ENCODE assay signal across 18 cellular contexts in the genomic region with DNA sequence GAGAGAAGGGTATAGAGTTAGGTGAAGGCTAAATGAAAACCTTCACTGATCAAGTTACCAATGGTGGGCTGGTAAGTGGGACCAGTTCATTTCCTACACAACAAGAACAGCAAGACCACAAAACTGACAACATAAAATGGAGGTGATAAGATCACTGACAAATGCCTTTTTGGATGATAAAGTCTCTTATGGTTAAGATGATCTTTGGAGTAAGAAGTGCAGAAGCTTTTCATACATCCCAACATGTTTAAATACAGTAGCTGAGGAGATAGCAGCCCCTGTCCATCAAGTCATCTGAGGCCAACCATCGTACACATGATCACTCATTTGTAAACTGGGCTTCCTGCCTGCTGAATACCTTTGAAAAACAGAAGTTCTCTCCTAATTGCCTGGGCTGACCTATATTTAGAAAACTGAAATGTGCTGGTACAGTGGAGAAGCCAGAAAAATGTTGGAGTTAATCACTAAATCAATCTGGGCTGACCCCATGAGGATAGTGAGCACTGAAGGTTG.
DNase-seq lines count a peak whose midpoint lies in the region; ATAC-seq, FAIRE-seq and TF ChIP-seq lines count a peak whose summit lies in the region.
"Had no signal": no experiment of that assay in that cellular context is flagged by ENCODE, and none has a peak within 500 bp of the region (broad histone marks: within the 10 kb centered on the region; RNA-seq: fewer than 3 reads in every experiment).

No MANE protein-coding gene starts in this region.

- H3K4me1 ChIP-seq in HAP-1: no peaks in the 10 kb centered on the region

- H3K27me3 ChIP-seq in HAP-1 (ENCODE audit: low read depth): no peaks in the 10 kb centered on the region
- H3K27me3 ChIP-seq: BE2C had no signal

- no peaks in the 10 kb centered on the region for H3K9me3 Mint-ChIP-seq in stimulated activated naive B cell treated with anti-CD40 and anti-IgM and Interleukin-4, amounts not matched to agents 10 μg/mL and 1 μg/mL and 100 μg/mL, for 72 hours
- H3K9me3 Mint-ChIP-seq: HFFc6 had no signal

- H3K36me3 Mint-ChIP-seq in stimulated activated naive B cell treated with anti-CD40 and anti-IgM and Interleukin-4, amounts not matched to agents 10 μg/mL and 1 μg/mL and 100 μg/mL, for 72 hours: no peaks in the 10 kb centered on the region

- no peak overlapping the region for H3K4me3 ChIP-seq in HAP-1
- H3K4me3 ChIP-seq: K562 had no signal

- peaks cover 3 to 9% of the 10 kb centered on the region in 2 donors for H3K4me1 Mint-ChIP-seq in stimulated activated naive B cell treated with anti-CD40 and anti-IgM and Interleukin-4, amounts not matched to agents 10 μg/mL and 1 μg/mL and 100 μg/mL, for 72 hours

- FAIRE-seq in GM12892 (lab: Jason Lieb, UNC): peak; percentile 9
- FAIRE-seq: A204.1, GM12891, H1, K562 had no signal

- in situ Hi-C loops in HAP-1 (cut with MboI; ENCODE audit: low sequenced_read_pairs): no loop called here

- H3K27me3 Mint-ChIP-seq in stimulated activated naive B cell treated with anti-CD40 and anti-IgM and Interleukin-4, amounts not matched to agents 10 μg/mL and 1 μg/mL and 100 μg/mL, for 72 hours: no peaks in the 10 kb centered on the region

- no peak for DNase-seq in GM12892 (ENCODE audit: insufficient read length)
- DNase-seq in SK-N-DZ (ENCODE audit: low spot score): peak; percentile 97
- no peak for DNase-seq in stimulated activated naive B cell treated with anti-CD40 and anti-IgM and Interleukin-4, amounts not matched to agents 10 μg/mL and 1 μg/mL and 100 μg/mL, for 72 hours
- no peak for DNase-seq in germinal center (ENCODE audit: low spot score)
- DNase-seq in HAP-1 (ENCODE audit: low spot score in 2 of 2): no peak
- DNase-seq: BE2C, Calu3, DMS 273 treated with DMSO at 0.1 percent for 48 hours, HCEC 1CT, HFFc6, Kasumi-1 had no signal

- H3K9me3 ChIP-seq in HAP-1: no peaks in the 10 kb centered on the region
- H3K9me3 ChIP-seq: BE2C had no signal

- H3K36me3 ChIP-seq in HAP-1 (replicated peaks): no peaks in the 10 kb centered on the region
- H3K36me3 ChIP-seq: BE2C had no signal

- TF ChIP-seq POLR2A in GM12892 (IDR thresholded peaks at IDR 0.05; ENCODE audit: low read depth, low read length): no peak

- H3K4me3 Mint-ChIP-seq in stimulated activated naive B cell treated with anti-CD40 and anti-IgM and Interleukin-4, amounts not matched to agents 10 μg/mL and 1 μg/mL and 100 μg/mL, for 72 hours: no peak overlapping the region
- H3K4me3 Mint-ChIP-seq: HFFc6 had no signal

- H3K27ac Mint-ChIP-seq in stimulated activated naive B cell treated with anti-CD40 and anti-IgM and Interleukin-4, amounts not matched to agents 10 μg/mL and 1 μg/mL and 100 μg/mL, for 72 hours: peak overlapping the region; percentile 22
- H3K27ac Mint-ChIP-seq: HFFc6 had no signal

- ATAC-seq in HG02852 (IDR thresholded peaks at IDR 0.05; ENCODE audit: unreplicated experiment): peak; percentile 52
- ATAC-seq in stimulated activated naive B cell treated with anti-CD40 and anti-IgM and Interleukin-4, amounts not matched to agents 10 μg/mL and 1 μg/mL and 100 μg/mL, for 72 hours (replicated peaks): peak; percentile 63 to 64
- ATAC-seq in GM18520 (IDR thresholded peaks at IDR 0.05; ENCODE audit: unreplicated experiment): no peak
- no peak for ATAC-seq in GM19463 (IDR thresholded peaks at IDR 0.05; ENCODE audit: unreplicated experiment)
- ATAC-seq: K562 had no signal

Comparison
In these comparisons a context has a peak if more than half of its experiments do, and no peak if none do; other contexts are left out.
1. ATAC-seq: peak in HG02852 (single experiment) and stimulated activated naive B cell treated with anti-CD40 and anti-IgM and Interleukin-4, amounts not matched to agents 10 μg/mL and 1 μg/mL and 100 μg/mL, for 72 hours (2 of 2); none in GM18520 (single experiment) and GM19463 (single experiment).